Comparison of ENCODE assay signal across 1 cellular context in the genomic region with DNA sequence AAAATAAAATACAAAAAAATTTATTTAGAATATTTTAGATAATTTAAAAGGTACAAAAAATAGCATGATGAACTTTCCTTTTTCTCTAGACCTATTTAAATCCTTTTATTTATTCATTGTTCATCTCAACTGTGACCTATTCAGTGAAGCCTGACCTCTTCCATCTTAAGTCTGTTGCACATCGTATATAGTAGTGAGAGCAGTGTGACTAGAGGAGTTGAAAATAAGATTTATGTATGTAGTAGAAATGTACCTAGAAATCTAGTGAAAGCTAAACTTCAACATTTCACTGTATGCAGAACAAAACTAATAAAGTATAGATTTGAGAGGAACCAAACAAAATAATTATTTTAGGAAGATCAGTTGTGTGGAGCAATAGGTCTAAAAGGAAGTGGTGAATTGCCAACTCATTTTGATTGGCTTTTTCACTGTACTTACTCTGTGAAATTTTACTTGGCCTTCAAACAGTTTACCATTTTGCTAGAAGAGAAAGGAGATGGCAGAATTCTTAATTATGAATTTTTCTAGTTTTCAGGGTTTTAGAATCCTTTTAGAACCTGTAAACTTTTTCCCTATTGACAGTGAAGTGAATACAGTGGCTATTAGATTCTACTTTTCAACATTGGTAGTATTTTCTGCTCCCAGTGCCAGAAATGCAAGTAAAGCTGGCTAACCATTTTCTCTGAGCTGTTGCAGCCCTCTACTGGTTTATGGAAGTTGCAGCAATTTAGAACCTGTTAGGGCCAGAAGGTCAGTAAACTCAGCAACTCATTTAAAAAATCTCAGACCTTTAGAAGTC.
TF ChIP-seq lines count a peak whose summit lies in the region.

No MANE protein-coding gene starts in this region.

TF ChIP-seq in A549, 52 proteins besides CTCF, POLR2A, EP300 and RAD21 (continued from another document):
- no peak for TF ChIP-seq CEBPB (IDR thresholded peaks at IDR 0.05)
- no peak for TF ChIP-seq EHF (CRISPR knock-in tag; IDR thresholded peaks at IDR 0.05)
- no peak for TF ChIP-seq JUNB (IDR thresholded peaks at IDR 0.05)
- no peak for TF ChIP-seq GATA3 (IDR thresholded peaks at IDR 0.05; ENCODE audit: borderline replicate concordance)
- TF ChIP-seq SMC3 (IDR thresholded peaks at IDR 0.05), result peak; percentile 67
- no peak for TF ChIP-seq ZSCAN20 (CRISPR knock-in tag; IDR thresholded peaks at IDR 0.05)
- TF ChIP-seq POLR2AphosphoS2 (conservative IDR thresholded peaks at IDR 0.05; ENCODE audit: low read length), result no peak
- TF ChIP-seq CHD4 (IDR thresholded peaks at IDR 0.05; ENCODE audit: borderline replicate concordance), result no peak
